In the genomic region with DNA sequence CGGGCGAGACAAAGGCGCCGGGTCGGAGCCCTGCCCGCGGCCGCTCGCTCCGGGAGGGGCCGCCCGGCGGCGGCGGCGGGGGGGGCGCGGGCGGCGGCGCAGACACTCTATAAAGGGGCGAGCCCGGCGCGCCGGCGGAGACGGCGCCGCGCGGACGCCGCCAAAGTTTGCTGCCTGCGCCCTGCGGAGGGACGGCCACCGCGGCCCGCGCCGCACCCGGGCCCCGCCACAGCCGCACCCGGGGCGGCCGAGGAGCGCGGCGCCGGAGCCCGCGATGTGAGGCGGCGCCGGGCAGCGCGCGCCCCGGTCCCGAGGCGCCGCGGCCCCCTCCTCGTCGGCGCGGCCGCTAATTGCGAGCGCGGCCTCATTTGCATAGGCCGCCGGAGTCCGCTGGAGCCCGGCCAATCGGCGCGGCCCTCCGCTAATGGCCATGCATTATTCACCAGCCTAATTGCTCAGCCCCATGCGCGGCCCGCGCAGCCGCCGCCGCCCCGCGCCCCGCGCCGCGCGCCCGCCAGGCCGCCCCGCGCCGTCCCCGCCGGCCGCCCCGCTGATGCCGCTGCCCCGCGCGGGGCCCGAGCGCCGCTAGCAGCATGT, we compare ENCODE assay signal across 1 cellular context.
TF ChIP-seq lines count a peak whose summit lies in the region.

A gene (plus strand): TSS at position 137 of the 597 bp plus-strand sequence. CDS start 457 bp downstream, at position 594.

TF ChIP-seq in HepG2, 621 proteins besides CTCF, POLR2A, EP300 and RAD21 (continued from another document):
- TF ChIP-seq KLF9 (CRISPR knock-in tag; IDR thresholded peaks at IDR 0.05; ENCODE audit: low read depth): no peak
TF ChIP-seq in HepG2: peak in this region for 0.
